In the genomic region with DNA sequence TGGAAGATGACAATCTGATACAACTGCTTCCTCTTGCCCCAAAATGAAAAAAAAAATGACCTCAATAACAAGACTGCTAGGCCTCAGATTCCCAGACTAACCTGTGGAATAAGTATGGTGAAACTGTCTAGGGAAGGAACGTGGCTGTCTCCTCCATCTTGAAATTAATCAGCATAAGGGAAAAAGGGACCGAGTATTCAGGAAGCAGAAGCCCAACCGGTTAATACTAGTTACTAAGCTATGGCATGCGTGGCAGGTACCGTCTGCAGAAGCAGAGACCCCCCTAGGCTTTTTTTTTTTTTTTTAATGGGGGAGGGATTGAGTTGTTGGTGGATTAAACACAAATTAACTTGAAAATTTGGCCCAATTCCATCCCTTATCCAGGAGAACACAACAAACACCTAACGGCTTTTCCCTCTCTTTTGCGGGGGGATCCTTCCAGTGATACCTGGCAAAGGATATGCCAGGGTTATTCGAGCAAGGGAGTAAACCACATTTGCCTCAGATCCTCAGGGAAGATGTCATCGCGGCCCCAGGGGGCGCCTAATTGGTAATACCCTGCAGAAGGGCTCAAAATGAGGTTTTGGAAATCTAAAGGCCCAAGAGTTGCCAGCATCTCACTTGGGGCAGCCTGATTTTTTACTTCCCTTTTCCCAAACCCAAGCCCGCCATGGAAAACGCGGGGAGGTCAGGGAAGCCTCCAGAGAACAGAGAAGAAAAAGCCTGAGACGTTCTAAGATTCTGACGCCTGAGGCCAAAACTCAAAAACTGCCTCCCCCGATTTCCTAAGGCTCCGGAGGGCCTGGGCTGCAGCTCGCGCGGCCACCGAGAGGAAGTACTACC, we compare ENCODE assay signal across 8 cellular contexts. TPM values are rescaled to one million over a fixed set of nuclear protein-coding genes. Genes with fewer than 3 reads are reported as not detected.
A peak's percentile ranks its signal among the peaks of the same experiment; 100 is the strongest.
DNase-seq lines count a peak whose midpoint lies in the region; ATAC-seq and TF ChIP-seq lines count a peak whose summit lies in the region.

No MANE protein-coding gene starts in this region.

- intact Hi-C loops in activated T-helper 1 cell treated with anti-CD3 and anti-CD28 coated beads, Interleukin-12 subunit alpha, Interleukin-12 subunit beta, Interleukin-2, Interleukin-4 antibody, amounts not matched to agents 30 ng/mL and 10 ng/mL and 1 ng/mL, durations not matched to agents 14 hours and 24 hours and 36 hours (cut with micrococcal nuclease), result loop anchor here (1.0 to 10.0 kb wide), 8 partner anchors 35 to 1559 kb away; partner anchors contain the start of gene PBDC1

- no peaks in the 10 kb centered on the region for H3K9me3 Mint-ChIP-seq in activated T-helper 1 cell treated with anti-CD3 and anti-CD28 coated beads, Interleukin-12 subunit alpha, Interleukin-12 subunit beta, Interleukin-2, Interleukin-4 antibody, amounts not matched to agents 30 ng/mL and 10 ng/mL and 1 ng/mL, durations not matched to agents 14 hours and 24 hours and 36 hours
- H3K9me3 Mint-ChIP-seq in glutamatergic neuron (ENCODE audit: unreplicated experiment), result peaks cover 2% of the 10 kb centered on the region

- peak; percentile 1 for ATAC-seq in GM18511 (IDR thresholded peaks at IDR 0.05; ENCODE audit: unreplicated experiment)
- no peak for ATAC-seq in HG03432 (IDR thresholded peaks at IDR 0.05; ENCODE audit: unreplicated experiment)

- peak overlapping the region; percentile 99 for H3K27ac Mint-ChIP-seq in activated T-helper 1 cell treated with anti-CD3 and anti-CD28 coated beads, Interleukin-12 subunit alpha, Interleukin-12 subunit beta, Interleukin-2, Interleukin-4 antibody, amounts not matched to agents 30 ng/mL and 10 ng/mL and 1 ng/mL, durations not matched to agents 14 hours and 24 hours and 36 hours
- peak overlapping the region; percentile 93 for H3K27ac Mint-ChIP-seq in glutamatergic neuron (ENCODE audit: unreplicated experiment)

- no peaks in the 10 kb centered on the region for H3K27me3 Mint-ChIP-seq in activated T-helper 1 cell treated with anti-CD3 and anti-CD28 coated beads, Interleukin-12 subunit alpha, Interleukin-12 subunit beta, Interleukin-2, Interleukin-4 antibody, amounts not matched to agents 30 ng/mL and 10 ng/mL and 1 ng/mL, durations not matched to agents 14 hours and 24 hours and 36 hours (ENCODE audit: insufficient read depth)
- no peaks in the 10 kb centered on the region for H3K27me3 Mint-ChIP-seq in glutamatergic neuron (ENCODE audit: unreplicated experiment)

- peaks cover 11% of the 10 kb centered on the region for H3K36me3 Mint-ChIP-seq in activated T-helper 1 cell treated with anti-CD3 and anti-CD28 coated beads, Interleukin-12 subunit alpha, Interleukin-12 subunit beta, Interleukin-2, Interleukin-4 antibody, amounts not matched to agents 30 ng/mL and 10 ng/mL and 1 ng/mL, durations not matched to agents 14 hours and 24 hours and 36 hours (ENCODE audit: low read depth)
- no peaks in the 10 kb centered on the region for H3K36me3 Mint-ChIP-seq in glutamatergic neuron (ENCODE audit: unreplicated experiment)

- TF ChIP-seq CTCF in glutamatergic neuron (IDR thresholded peaks at IDR 0.05; ENCODE audit: partially characterized antibody, unreplicated experiment), result no peak

- DNase-seq in Ammon's horn (ENCODE audit: low spot score), result peak; percentile 1
- DNase-seq in NCI-H2171 treated with DMSO at 0.1 percent for 48 hours (lab: John Stamatoyannopoulos, UW), result peak; percentile 49
- no peak for DNase-seq in activated T-helper 1 cell treated with anti-CD3 and anti-CD28 coated beads, Interleukin-12 subunit alpha, Interleukin-12 subunit beta, Interleukin-2, Interleukin-4 antibody, amounts not matched to agents 30 ng/mL and 10 ng/mL and 1 ng/mL, durations not matched to agents 14 hours and 24 hours and 36 hours (ENCODE audit: low spot score)
- peak; percentile 27 for DNase-seq in glutamatergic neuron
- peak; percentile 14 for DNase-seq in pons (ENCODE audit: low spot score)
- no peak for DNase-seq in activated CD4-positive, CD25-positive, alpha-beta regulatory T cell (lab: John Stamatoyannopoulos, UW)

- peak overlapping the region; percentile 100 for H3K4me3 Mint-ChIP-seq in activated T-helper 1 cell treated with anti-CD3 and anti-CD28 coated beads, Interleukin-12 subunit alpha, Interleukin-12 subunit beta, Interleukin-2, Interleukin-4 antibody, amounts not matched to agents 30 ng/mL and 10 ng/mL and 1 ng/mL, durations not matched to agents 14 hours and 24 hours and 36 hours
- peak overlapping the region; percentile 93 for H3K4me3 Mint-ChIP-seq in glutamatergic neuron (ENCODE audit: unreplicated experiment)

- peaks cover 7% of the 10 kb centered on the region for H3K4me1 Mint-ChIP-seq in activated T-helper 1 cell treated with anti-CD3 and anti-CD28 coated beads, Interleukin-12 subunit alpha, Interleukin-12 subunit beta, Interleukin-2, Interleukin-4 antibody, amounts not matched to agents 30 ng/mL and 10 ng/mL and 1 ng/mL, durations not matched to agents 14 hours and 24 hours and 36 hours (ENCODE audit: low read depth)
- peaks cover 2% of the 10 kb centered on the region for H3K4me1 Mint-ChIP-seq in glutamatergic neuron (ENCODE audit: low read depth, unreplicated experiment)

RNA-seq across cellular contexts. Expression of gene RLIM, which starts 0.9 kb away (rescaled TPM):
- total RNA-seq in activated T-helper 1 cell treated with anti-CD3 and anti-CD28 coated beads, Interleukin-12 subunit alpha, Interleukin-12 subunit beta, Interleukin-2, Interleukin-4 antibody, amounts not matched to agents 30 ng/mL and 10 ng/mL and 1 ng/mL, durations not matched to agents 14 hours and 24 hours and 36 hours, result 30.5 and 31.4 TPM in 2 replicates
- 59.4 TPM for total RNA-seq in glutamatergic neuron (ENCODE audit: unreplicated experiment)

Comparison
In these comparisons a context has a peak if more than half of its experiments do, and no peak if none do; other contexts are left out.
1. DNase-seq: peak in Ammon's horn (single experiment), NCI-H2171 treated with DMSO at 0.1 percent for 48 hours (single experiment), glutamatergic neuron (single experiment) and pons (single experiment); none in activated T-helper 1 cell treated with anti-CD3 and anti-CD28 coated beads, Interleukin-12 subunit alpha, Interleukin-12 subunit beta, Interleukin-2, Interleukin-4 antibody, amounts not matched to agents 30 ng/mL and 10 ng/mL and 1 ng/mL, durations not matched to agents 14 hours and 24 hours and 36 hours (single experiment) and activated CD4-positive, CD25-positive, alpha-beta regulatory T cell (0 of 4).